In the genomic region with DNA sequence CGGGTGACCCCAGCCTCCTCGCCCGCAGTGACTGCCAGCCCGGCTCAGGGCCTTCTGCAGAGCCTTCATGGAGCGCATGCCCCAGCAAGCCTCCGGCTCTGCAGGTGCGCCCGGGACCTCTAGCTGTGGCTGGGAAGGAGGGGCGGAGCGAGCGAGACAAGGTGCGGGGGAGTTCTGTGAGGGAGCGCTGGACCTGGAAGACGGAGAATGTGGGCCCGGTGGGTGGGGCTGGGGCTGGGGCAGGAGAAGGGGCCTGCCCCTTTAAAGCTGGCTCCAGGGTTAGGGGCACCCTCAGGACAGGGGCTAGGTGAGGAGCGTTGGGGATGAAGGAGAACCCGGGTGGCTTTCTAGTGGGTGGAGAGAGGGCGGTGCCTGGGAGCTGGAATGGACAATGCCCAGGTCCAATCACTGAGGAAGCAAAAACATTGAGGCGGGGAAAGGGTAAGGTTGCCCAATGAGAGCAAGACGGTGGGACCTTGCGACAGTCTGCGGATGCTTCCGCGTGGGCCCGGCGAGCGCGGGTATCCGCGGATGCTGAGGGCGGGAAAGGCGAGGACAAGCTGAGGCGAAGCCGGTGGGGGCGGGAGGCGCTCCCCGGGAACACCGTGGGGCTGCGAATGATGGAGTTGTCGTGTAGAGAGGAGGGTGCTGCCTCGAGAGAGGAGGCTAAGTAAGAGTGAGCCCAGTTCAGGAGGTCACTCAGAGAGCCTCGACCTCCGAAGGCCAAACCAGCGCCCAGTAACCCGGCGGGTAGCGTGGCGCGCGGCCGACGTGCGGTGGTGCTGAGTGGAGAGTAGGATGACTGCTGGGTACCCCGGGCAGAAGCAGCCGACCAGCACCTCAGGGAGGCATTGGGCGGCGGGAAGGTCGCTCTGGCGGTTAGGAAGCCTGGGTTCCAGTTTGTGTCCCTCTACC, we compare ENCODE assay signal across 8 cellular contexts. TPM values are rescaled to one million over a fixed set of nuclear protein-coding genes. Genes with fewer than 3 reads are reported as not detected.
A peak's percentile ranks its signal among the peaks of the same experiment; 100 is the strongest.
DNase-seq lines count a peak whose midpoint lies in the region; ATAC-seq and TF ChIP-seq lines count a peak whose summit lies in the region.

Gene GLS2, minus strand, starts transcription at position 121 of the 915 bp plus-strand sequence. Its CDS starts 43 bp downstream, at position 78.

- H3K27ac Mint-ChIP-seq in activated CD4-positive, alpha-beta memory T cell treated with anti-CD3 and anti-CD28 coated beads for 36 hours, result no peak within 1 kb of the TSS

- ATAC-seq in GM18505 (IDR thresholded peaks at IDR 0.05; ENCODE audit: unreplicated experiment) (peak; percentile 70), HG02943 (IDR thresholded peaks at IDR 0.05; ENCODE audit: low read depth, unreplicated experiment) (peak; percentile 81)

- H3K27me3 ChIP-seq in duodenal mucosa (ENCODE audit: control insufficient read depth in 1 of 2, insufficient read depth in 2 of 2, low read length in 2 of 2) (peaks cover 0 to 4% of the 10 kb centered on the region in 2 donors), liver (ENCODE audit: control insufficient read depth in 4 of 4, insufficient read depth in 4 of 4, low read length in 3 of 4) (no peaks in the 10 kb centered on the region)

- POLR2A ChIA-PET in activated CD4-positive, alpha-beta memory T cell treated with anti-CD3 and anti-CD28 coated beads for 36 hours (lab: Charles Lee), result interaction anchor here (0.6 kb wide), 1 partner anchor 200 kb away, joined by 4 read pairs; the partner anchor contains the start of gene PTGES3

- TF ChIP-seq CTCF in liver (IDR thresholded peaks at IDR 0.05; ENCODE audit: low read depth, low read length, missing input control), result no peak

- peaks cover 12 to 13% of the 10 kb centered on the region in 2 donors for H3K4me1 ChIP-seq in duodenal mucosa (ENCODE audit: control insufficient read depth in 1 of 2, insufficient read depth in 2 of 2, low read length in 2 of 2)
- H3K4me1 ChIP-seq in liver (ENCODE audit: control insufficient read depth in 4 of 4, insufficient read depth in 4 of 4, low read length in 3 of 4), result peaks cover 0 to 44% (median 27%) of the 10 kb centered on the region in 4 donors

- H3K36me3 Mint-ChIP-seq in activated CD4-positive, alpha-beta memory T cell treated with anti-CD3 and anti-CD28 coated beads for 36 hours, result peaks cover 2% of the 10 kb centered on the region

- no peak for TF ChIP-seq RAD21 in liver (IDR thresholded peaks at IDR 0.05)

- 22% methylated on average over 59 of the region's 59 CpGs for WGBS in liver

- CTCF ChIA-PET in activated CD4-positive, alpha-beta memory T cell treated with anti-CD3 and anti-CD28 coated beads for 36 hours (lab: Charles Lee), result interaction anchor here (1.1 to 2.1 kb wide), 2 partner anchors 14 to 24 kb away, joined by 3 to 6 read pairs; no protein-coding TSS in a partner anchor

- H3K27ac ChIP-seq in duodenal mucosa (ENCODE audit: low read depth, low read length) (no peak within 1 kb of the TSS), liver (ENCODE audit: low read depth in 1 of 2, low read length in 2 of 2) (peak within 1 kb of the TSS; percentile 78 to 81)

- no peaks in the 10 kb centered on the region for H3K36me3 ChIP-seq in duodenal mucosa (ENCODE audit: control insufficient read depth in 1 of 2, insufficient read depth in 2 of 2, low read length in 2 of 2)
- H3K36me3 ChIP-seq in liver (ENCODE audit: control insufficient read depth in 4 of 4, insufficient read depth in 3 of 4, low read depth in 1 of 4, low read length in 3 of 4), result peaks cover 0 to 1% (median 0%) of the 10 kb centered on the region in 4 donors

- H3K9me3 ChIP-seq in duodenal mucosa (ENCODE audit: control insufficient read depth in 1 of 2, low read length in 2 of 2) (no peaks in the 10 kb centered on the region), liver (ENCODE audit: control insufficient read depth in 4 of 4, low read length in 3 of 4) (no peaks in the 10 kb centered on the region)

- peak within 1 kb of the TSS; percentile 73 for H3K4me3 Mint-ChIP-seq in activated CD4-positive, alpha-beta memory T cell treated with anti-CD3 and anti-CD28 coated beads for 36 hours

- peak; percentile 58 for DNase-seq in NCI-H2081 treated with DMSO at 0.1 percent for 48 hours (lab: John Stamatoyannopoulos, UW)
- DNase-seq in activated CD4-positive, alpha-beta memory T cell treated with anti-CD3 and anti-CD28 coated beads for 36 hours, result peak; percentile 86
- DNase-seq in stimulated activated CD4-positive, alpha-beta T cell treated with anti-CD3 and anti-CD28 coated beads, Interleukin-2, amount 100 ng/mL, for 48 hours, result peak; percentile 51 to 68
- DNase-seq in cortex of kidney (lab: John Stamatoyannopoulos, UW), result no peak

- H3K9me3 Mint-ChIP-seq in activated CD4-positive, alpha-beta memory T cell treated with anti-CD3 and anti-CD28 coated beads for 36 hours, result peaks cover 3% of the 10 kb centered on the region

- H3K9ac ChIP-seq in duodenal mucosa (ENCODE audit: low read depth in 1 of 2, low read length in 2 of 2) (peak within 1 kb of the TSS; percentile 43 to 51), liver (ENCODE audit: low read depth in 1 of 2, low read length in 2 of 2) (peak within 1 kb of the TSS; percentile 30 to 52)

- H3K4me1 Mint-ChIP-seq in activated CD4-positive, alpha-beta memory T cell treated with anti-CD3 and anti-CD28 coated beads for 36 hours (ENCODE audit: low read depth), result peaks cover 19% of the 10 kb centered on the region

- peaks cover 16% of the 10 kb centered on the region for H3K27me3 Mint-ChIP-seq in activated CD4-positive, alpha-beta memory T cell treated with anti-CD3 and anti-CD28 coated beads for 36 hours

- H3K4me3 ChIP-seq in duodenal mucosa (ENCODE audit: low read depth in 1 of 2, low read length in 2 of 2) (peak within 1 kb of the TSS; percentile 58 to 79), liver (ENCODE audit: low read depth in 1 of 3, low read length in 3 of 3) (peak within 1 kb of the TSS; percentile 54 to 60 (median 55))

- no peak for TF ChIP-seq POLR2A in GM18505 (IDR thresholded peaks at IDR 0.05; ENCODE audit: borderline replicate concordance, extremely low read depth, insufficient read depth, insufficient read length)

- intact Hi-C loops in activated CD4-positive, alpha-beta memory T cell treated with anti-CD3 and anti-CD28 coated beads for 36 hours (cut with micrococcal nuclease), result no loop called here

TF ChIP-seq in liver, 16 proteins besides CTCF, POLR2A, EP300 and RAD21 (continues in another document):
- TF ChIP-seq HNF4G (IDR thresholded peaks at IDR 0.05) (no peak), HNF4A (conservative IDR thresholded peaks at IDR 0.05) (peak in 1 of 2 donors; percentile 64), FOXA1 (IDR thresholded peaks at IDR 0.05) (no peak), JUND (IDR thresholded peaks at IDR 0.05) (no peak), RXRA (IDR thresholded peaks at IDR 0.05) (peak in 1 of 2 donors; percentile 42), ATF3 (IDR thresholded peaks at IDR 0.05) (no peak), SP1 (IDR thresholded peaks at IDR 0.05) (peak; percentile 73), YY1 (IDR thresholded peaks at IDR 0.05) (peak; percentile 22)
- TF ChIP-seq, protein P1, sequence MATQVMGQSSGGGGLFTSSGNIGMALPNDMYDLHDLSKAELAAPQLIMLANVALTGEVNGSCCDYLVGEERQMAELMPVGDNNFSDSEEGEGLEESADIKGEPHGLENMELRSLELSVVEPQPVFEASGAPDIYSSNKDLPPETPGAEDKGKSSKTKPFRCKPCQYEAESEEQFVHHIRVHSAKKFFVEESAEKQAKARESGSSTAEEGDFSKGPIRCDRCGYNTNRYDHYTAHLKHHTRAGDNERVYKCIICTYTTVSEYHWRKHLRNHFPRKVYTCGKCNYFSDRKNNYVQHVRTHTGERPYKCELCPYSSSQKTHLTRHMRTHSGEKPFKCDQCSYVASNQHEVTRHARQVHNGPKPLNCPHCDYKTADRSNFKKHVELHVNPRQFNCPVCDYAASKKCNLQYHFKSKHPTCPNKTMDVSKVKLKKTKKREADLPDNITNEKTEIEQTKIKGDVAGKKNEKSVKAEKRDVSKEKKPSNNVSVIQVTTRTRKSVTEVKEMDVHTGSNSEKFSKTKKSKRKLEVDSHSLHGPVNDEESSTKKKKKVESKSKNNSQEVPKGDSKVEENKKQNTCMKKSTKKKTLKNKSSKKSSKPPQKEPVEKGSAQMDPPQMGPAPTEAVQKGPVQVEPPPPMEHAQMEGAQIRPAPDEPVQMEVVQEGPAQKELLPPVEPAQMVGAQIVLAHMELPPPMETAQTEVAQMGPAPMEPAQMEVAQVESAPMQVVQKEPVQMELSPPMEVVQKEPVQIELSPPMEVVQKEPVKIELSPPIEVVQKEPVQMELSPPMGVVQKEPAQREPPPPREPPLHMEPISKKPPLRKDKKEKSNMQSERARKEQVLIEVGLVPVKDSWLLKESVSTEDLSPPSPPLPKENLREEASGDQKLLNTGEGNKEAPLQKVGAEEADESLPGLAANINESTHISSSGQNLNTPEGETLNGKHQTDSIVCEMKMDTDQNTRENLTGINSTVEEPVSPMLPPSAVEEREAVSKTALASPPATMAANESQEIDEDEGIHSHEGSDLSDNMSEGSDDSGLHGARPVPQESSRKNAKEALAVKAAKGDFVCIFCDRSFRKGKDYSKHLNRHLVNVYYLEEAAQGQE (IDR thresholded peaks at IDR 0.05), result peak; percentile 50
- TF ChIP-seq, protein P2, sequence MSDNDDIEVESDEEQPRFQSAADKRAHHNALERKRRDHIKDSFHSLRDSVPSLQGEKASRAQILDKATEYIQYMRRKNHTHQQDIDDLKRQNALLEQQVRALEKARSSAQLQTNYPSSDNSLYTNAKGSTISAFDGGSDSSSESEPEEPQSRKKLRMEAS (IDR thresholded peaks at IDR 0.05), result peak; percentile 95
- TF ChIP-seq, protein P3, sequence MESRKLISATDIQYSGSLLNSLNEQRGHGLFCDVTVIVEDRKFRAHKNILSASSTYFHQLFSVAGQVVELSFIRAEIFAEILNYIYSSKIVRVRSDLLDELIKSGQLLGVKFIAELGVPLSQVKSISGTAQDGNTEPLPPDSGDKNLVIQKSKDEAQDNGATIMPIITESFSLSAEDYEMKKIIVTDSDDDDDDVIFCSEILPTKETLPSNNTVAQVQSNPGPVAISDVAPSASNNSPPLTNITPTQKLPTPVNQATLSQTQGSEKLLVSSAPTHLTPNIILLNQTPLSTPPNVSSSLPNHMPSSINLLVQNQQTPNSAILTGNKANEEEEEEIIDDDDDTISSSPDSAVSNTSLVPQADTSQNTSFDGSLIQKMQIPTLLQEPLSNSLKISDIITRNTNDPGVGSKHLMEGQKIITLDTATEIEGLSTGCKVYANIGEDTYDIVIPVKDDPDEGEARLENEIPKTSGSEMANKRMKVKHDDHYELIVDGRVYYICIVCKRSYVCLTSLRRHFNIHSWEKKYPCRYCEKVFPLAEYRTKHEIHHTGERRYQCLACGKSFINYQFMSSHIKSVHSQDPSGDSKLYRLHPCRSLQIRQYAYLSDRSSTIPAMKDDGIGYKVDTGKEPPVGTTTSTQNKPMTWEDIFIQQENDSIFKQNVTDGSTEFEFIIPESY (IDR thresholded peaks at IDR 0.05), result no peak

RNA-seq across cellular contexts. Expression of gene GLS2, which starts in this region (rescaled TPM):
- 1 to 10 TPM; 5.5 to 6.1 TPM for total RNA-seq in activated CD4-positive, alpha-beta memory T cell treated with anti-CD3 and anti-CD28 coated beads for 36 hours
- total RNA-seq in liver, result 10 to 100 TPM; 42.2 to 53.8 TPM
- 10 to 100 TPM; 28.0 to 53.7 TPM for polyA plus RNA-seq in liver

Comparison
In these comparisons a context has a peak if more than half of its experiments do, and no peak if none do; other contexts are left out.
1. RNA of gene GLS2 (total RNA-seq): 42.2 to 53.8 TPM in liver; 5.5 to 6.1 TPM in activated CD4-positive, alpha-beta memory T cell treated with anti-CD3 and anti-CD28 coated beads for 36 hours; every median in the first group is over 4 times any median in the second.